ENCODE assay signal across 9 cellular contexts in genomic region chr4:6563935-6564645, GRCh38. TPM values are rescaled to one million over a fixed set of nuclear protein-coding genes. Genes with fewer than 3 reads are reported as not detected.
DNase-seq lines count a peak whose midpoint lies in the region; ATAC-seq, FAIRE-seq and TF ChIP-seq lines count a peak whose summit lies in the region.
"Had no signal": no experiment of that assay in that cellular context is flagged by ENCODE, and none has a peak within 500 bp of the region (broad histone marks: within the 10 kb centered on the region; RNA-seq: fewer than 3 reads in every experiment).

No MANE protein-coding gene starts in this region.

- H3K27ac ChIP-seq in HepG2 (ENCODE audit: extremely low read length, insufficient read depth, low read length) (no peak overlapping the region), right lobe of liver (no peak overlapping the region), colonic mucosa (no peak overlapping the region), gastroesophageal sphincter (no peak overlapping the region)

- no TSS peak for BruUV-seq in HepG2 (replicated peaks; lab: Mats Ljungman, UMichigan)

- no peak overlapping the region for H3K9ac ChIP-seq in HepG2 (ENCODE audit: insufficient read depth, low read depth, low read length)
- H3K9ac ChIP-seq in colonic mucosa (ENCODE audit: low read depth in 2 of 2, low read length in 2 of 2), result no peak overlapping the region

- H3K4me1 ChIP-seq in HepG2 (ENCODE audit: insufficient read depth, low read length) (no peaks in the 10 kb centered on the region), right lobe of liver (peaks cover 0 to 10% (median 0%) of the 10 kb centered on the region in 4 donors), colonic mucosa (no peaks in the 10 kb centered on the region), gastroesophageal sphincter (peaks cover 0 to 19% (median 9%) of the 10 kb centered on the region in 3 donors)

- CTCF ChIA-PET in HepG2 (lab: Yijun Ruan, JAX; ENCODE audit: low intra/inter-chr PET ratio, low total read pairs), result no interaction called here

- 0 out of 2 replicates have a peak, but pooled peaks cover 4% of the 10 kb centered on the region for H4K20me1 ChIP-seq in HepG2 (ENCODE audit: insufficient read depth, low read length)

- no peaks in the 10 kb centered on the region for H3K9me3 Mint-ChIP-seq in mesothelial cell of epicardium

- H2AFZ ChIP-seq in HepG2 (ENCODE audit: low read length), result no peak overlapping the region

- in situ Hi-C loops in HepG2 (cut with HindIII; ENCODE audit: extremely low pct_ligation_motif_present, low pct_unique_long_range_greater_than_20kb), result loop anchor here (25.0 kb wide), 1 partner anchor 327 kb away; no protein-coding TSS in a partner anchor

- POLR2A ChIA-PET in HepG2 (lab: Yijun Ruan, JAX), result no interaction called here

- no peak overlapping the region for H3K27ac Mint-ChIP-seq in mesothelial cell of epicardium

- H3K4me3 ChIP-seq in HepG2 (replicated peaks in 1 of 3; ENCODE audit: insufficient read depth in 1 of 3, low read depth in 2 of 3, low read length in 3 of 3), result no peak overlapping the region; a peak in 1 of 6 replicates
- H3K4me3 ChIP-seq in right lobe of liver, result peak overlapping the region in 1 of 3 donors; percentile 10
- H3K4me3 ChIP-seq in colonic mucosa, result peak overlapping the region; percentile 15
- H3K4me3 ChIP-seq in gastroesophageal sphincter, result peak overlapping the region in 1 of 2 donors; percentile 53
- H3K4me3 ChIP-seq: MG63 had no signal

- no peaks in the 10 kb centered on the region for H3K36me3 Mint-ChIP-seq in mesothelial cell of epicardium

- H3K36me3 ChIP-seq in HepG2 (replicated peaks in 1 of 2; ENCODE audit: control insufficient read depth in 1 of 2, insufficient read depth in 2 of 2, low read length in 2 of 2) (no peaks in the 10 kb centered on the region), right lobe of liver (no peaks in the 10 kb centered on the region), colonic mucosa (no peaks in the 10 kb centered on the region), gastroesophageal sphincter (no peaks in the 10 kb centered on the region)
- H3K36me3 ChIP-seq: MG63 had no signal

- H3K79me2 ChIP-seq in HepG2 (ENCODE audit: insufficient read depth, low read length), result no peaks in the 10 kb centered on the region

- H3K4me2 ChIP-seq in HepG2 (ENCODE audit: low read depth, low read length), result peak overlapping the region; percentile 32; the same call in 1 of the 2 replicates

- H3K27me3 ChIP-seq in HepG2 (ENCODE audit: control insufficient read depth in 1 of 2, insufficient read depth in 2 of 2, low read length in 2 of 2), result peaks cover 22 to 87% of the 10 kb centered on the region in 2 experiments; a peak in 4 of 5 replicates
- peaks cover 6 to 8% of the 10 kb centered on the region in 2 donors for H3K27me3 ChIP-seq in right lobe of liver
- peaks cover 37% of the 10 kb centered on the region for H3K27me3 ChIP-seq in colonic mucosa
- H3K27me3 ChIP-seq in gastroesophageal sphincter, result peaks cover 67% of the 10 kb centered on the region
- H3K27me3 ChIP-seq: MG63 had no signal

- H3K9me3 ChIP-seq in HepG2 (ENCODE audit: low read length) (no peaks in the 10 kb centered on the region), right lobe of liver (no peaks in the 10 kb centered on the region), colonic mucosa (no peaks in the 10 kb centered on the region), gastroesophageal sphincter (no peaks in the 10 kb centered on the region)
- H3K9me3 ChIP-seq: MG63 had no signal

- H3K4me3 Mint-ChIP-seq in mesothelial cell of epicardium, result peak overlapping the region; percentile 24

- TF ChIP-seq POLR2A in HepG2 (IDR thresholded peaks at IDR 0.05; ENCODE audit: insufficient read depth in 1 of 2, low read depth in 2 of 2, low read length in 2 of 2) (no peak), right lobe of liver (IDR thresholded peaks at IDR 0.05) (no peak), gastroesophageal sphincter (IDR thresholded peaks at IDR 0.05) (no peak)

- ATAC-seq in HepG2 (no peak), right lobe of liver (no peak), gastroesophageal sphincter (no peak), left lobe of liver (no peak)

- TF ChIP-seq CTCF in HepG2 (CRISPR knock-in tag; IDR thresholded peaks at IDR 0.05), result no peak
- TF ChIP-seq CTCF in right lobe of liver (IDR thresholded peaks at IDR 0.05), result no peak
- no peak for TF ChIP-seq CTCF in colonic mucosa (IDR thresholded peaks at IDR 0.05)
- no peak for TF ChIP-seq CTCF in mesothelial cell of epicardium (IDR thresholded peaks at IDR 0.05; ENCODE audit: unreplicated experiment)
- TF ChIP-seq CTCF in gastroesophageal sphincter (IDR thresholded peaks at IDR 0.05), result no peak

- no peak for DNase-seq in HepG2 (ENCODE audit: low spot score)
- no peak for DNase-seq in right lobe of liver
- DNase-seq in colonic mucosa, result no peak
- DNase-seq in mesothelial cell of epicardium (ENCODE audit: low spot score in 2 of 2, unreplicated experiment in 2 of 2), result no peak
- no peak for DNase-seq in left lobe of liver (ENCODE audit: low spot score)
- DNase-seq in NCI-H1048 (lab: John Stamatoyannopoulos, UW), result no peak
- no peak for DNase-seq in activated CD4-positive, CD25-positive, alpha-beta regulatory T cell (lab: John Stamatoyannopoulos, UW)
- DNase-seq: MG63 had no signal

- FAIRE-seq in HepG2 (lab: Jason Lieb, UNC), result no peak

- no peak for TF ChIP-seq RAD21 in HepG2 (CRISPR knock-in tag; IDR thresholded peaks at IDR 0.05)

- peaks cover 92% of the 10 kb centered on the region for H3K27me3 Mint-ChIP-seq in mesothelial cell of epicardium (ENCODE audit: low read depth)

- intact Hi-C loops in HepG2 (cut with micrococcal nuclease; ENCODE audit: unreplicated experiment) (no loop called here), right lobe of liver (cut with DNase I) (no loop called here), colonic mucosa (cut with DNase I) (no loop called here)

- 47% methylated on average over 4 of the region's 66 CpGs for WGBS in HepG2 (ENCODE audit: low lambda C conversion rate)
- WGBS in right lobe of liver (ENCODE audit: insufficient coverage, low coverage, low lambda C conversion rate, missing lambda C conversion rate), result 34% methylated on average over 6 of the region's 66 CpGs
- WGBS in gastroesophageal sphincter (ENCODE audit: low coverage in 1 of 2), 2 donors, result 0% methylated on average over 3 of the region's 66 CpGs; no CpG with 5 or more reads in 1 of the 2 donors

- TF ChIP-seq EP300 in HepG2 (IDR thresholded peaks at IDR 0.05; ENCODE audit: low read depth in 2 of 2, low read length in 2 of 2) (no peak), HepG2 (CRISPR knock-in tag; IDR thresholded peaks at IDR 0.05; ENCODE audit: borderline replicate concordance) (no peak), gastroesophageal sphincter (IDR thresholded peaks at IDR 0.05) (no peak)

- H3K4me1 Mint-ChIP-seq in mesothelial cell of epicardium, result no peaks in the 10 kb centered on the region

TF ChIP-seq in HepG2, 621 proteins besides CTCF, POLR2A, EP300 and RAD21 (continues in another document):
- TF ChIP-seq ZMAT3 (CRISPR knock-in tag; conservative IDR thresholded peaks at IDR 0.05), result no peak
- no peak for TF ChIP-seq ZNF121 (CRISPR knock-in tag; IDR thresholded peaks at IDR 0.05)

RNA-seq across cellular contexts. Expression of gene MAN2B2, which starts 10.9 kb away (rescaled TPM):
- total RNA-seq in HepG2 (2016; rRNA removed; fragmentation: Illumina TruSeq; extraction: Trizol) (2.8 and 5.4 TPM in 2 replicates), right lobe of liver (10 to 100 TPM; 22.3 to 34.1 (median 27.5) TPM), colonic mucosa (10 to 100 TPM; 30.7 to 31.1 TPM), mesothelial cell of epicardium (23.2 to 24.6 TPM (median 24.0 TPM) in 3 replicates), gastroesophageal sphincter (10 to 100 TPM; 20.3 to 39.3 (median 34.3) TPM), left lobe of liver (41.5 TPM)
- 0.62 and 0.71 TPM in 2 replicates for total RNA-seq in HepG2 (2016; cell fraction: cytosol; rRNA removed; fragmentation: Illumina TruSeq; extraction: Trizol; ENCODE audit: low read depth)
- 2.0 and 5.4 TPM in 2 replicates for total RNA-seq in HepG2 (2016; cell fraction: insoluble cytoplasmic fraction; rRNA removed; fragmentation: Illumina TruSeq; extraction: Trizol)
- 1.1 and 1.2 TPM in 2 replicates for total RNA-seq in HepG2 (2016; cell fraction: membrane; rRNA removed; fragmentation: Illumina TruSeq; extraction: Trizol)
- total RNA-seq in HepG2 (2016; cell fraction: nucleus; rRNA removed; fragmentation: Illumina TruSeq; extraction: Trizol), result 6.3 and 8.0 TPM in 2 replicates
- polyA plus RNA-seq in HepG2 (2011; rRNA removed), result 4.8 and 6.4 TPM in 2 replicates
- 4.7 and 6.1 TPM in 2 replicates for polyA plus RNA-seq in HepG2 (2011; cell fraction: cytosol; rRNA removed)
- polyA plus RNA-seq in HepG2 (2011; cell fraction: nucleus; rRNA removed), result 14.1 and 16.0 TPM in 2 replicates
- 4.4 and 4.5 TPM in 2 replicates for polyA plus RNA-seq in HepG2 (2012)
- polyA plus RNA-seq in HepG2 (2016; cell fraction: cytosol; fragmentation: Illumina TruSeq; extraction: Trizol; ENCODE audit: low read depth), result 0.44 TPM in 2 replicates
- 2.4 and 3.0 TPM in 2 replicates for polyA plus RNA-seq in HepG2 (2016; cell fraction: insoluble cytoplasmic fraction; fragmentation: Illumina TruSeq; extraction: Trizol; ENCODE audit: low read depth)
- 0.70 and 0.92 TPM in 2 replicates for polyA plus RNA-seq in HepG2 (2016; cell fraction: membrane; fragmentation: Illumina TruSeq; extraction: Trizol; ENCODE audit: low read depth)
- polyA plus RNA-seq in HepG2 (2016; cell fraction: nucleus; fragmentation: Illumina TruSeq; extraction: Trizol; ENCODE audit: insufficient read depth, low read depth), result 14.4 and 14.5 TPM in 2 replicates
- polyA minus RNA-seq in HepG2 (2011; rRNA and poly(A)+ RNA removed; ENCODE audit: low replicate concordance), result 9.0 and 18.8 TPM in 2 replicates
- polyA minus RNA-seq in HepG2 (2011; cell fraction: cytosol; rRNA and poly(A)+ RNA removed), result 7.6 and 8.0 TPM in 2 replicates
- polyA minus RNA-seq in HepG2 (2011; cell fraction: nucleus; rRNA and poly(A)+ RNA removed), result 5.0 and 6.2 TPM in 2 replicates
